In the genomic region with DNA sequence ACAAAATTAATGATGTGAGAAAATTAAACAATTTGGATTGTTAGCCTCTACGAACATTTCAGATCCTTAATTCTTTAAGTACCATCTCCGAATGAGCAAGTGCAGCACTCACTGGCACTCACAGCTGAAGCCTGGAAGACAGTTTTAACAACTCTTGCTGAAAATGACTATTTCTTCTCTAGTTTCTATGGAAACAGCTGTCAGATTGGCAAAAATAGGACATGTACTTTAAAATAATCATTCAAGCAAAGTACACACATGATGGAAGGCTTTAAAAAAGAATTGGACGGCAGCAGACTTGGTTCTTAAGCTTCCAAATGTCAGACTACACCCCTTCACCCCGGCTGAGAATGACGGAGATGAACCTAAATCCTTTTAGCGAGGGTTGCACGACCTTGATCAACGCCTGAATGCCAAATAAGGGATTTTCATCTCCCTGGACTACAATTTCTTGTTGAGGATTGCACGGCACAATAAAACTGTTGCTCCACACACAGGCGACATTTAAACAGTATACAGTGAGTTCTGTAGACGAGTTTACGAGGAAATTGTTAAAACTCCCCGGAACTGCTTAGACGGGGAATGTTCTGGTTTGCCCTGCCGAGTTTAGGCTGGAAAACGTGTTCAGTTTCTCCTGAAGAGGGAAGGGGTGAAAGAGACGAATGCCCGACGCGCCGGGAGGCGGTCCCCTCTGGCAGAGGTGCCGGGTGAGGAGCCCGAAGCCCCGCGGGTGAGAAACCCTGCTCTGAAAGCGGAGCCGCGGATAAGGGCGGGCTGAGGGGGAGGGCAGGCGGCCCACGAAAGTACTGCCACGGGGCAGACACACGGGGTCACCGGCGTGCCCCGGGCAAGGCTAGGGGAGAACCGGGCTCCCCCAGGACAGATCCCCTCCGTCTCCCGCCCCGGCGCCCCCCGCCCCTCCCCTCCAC, we compare ENCODE assay signal across 1 cellular context.
TF ChIP-seq lines count a peak whose summit lies in the region.

No MANE protein-coding gene starts in this region.

TF ChIP-seq in K562, 482 proteins besides CTCF, POLR2A, EP300 and RAD21 (continued from another document and continues in another):
- TF ChIP-seq, protein P1, sequence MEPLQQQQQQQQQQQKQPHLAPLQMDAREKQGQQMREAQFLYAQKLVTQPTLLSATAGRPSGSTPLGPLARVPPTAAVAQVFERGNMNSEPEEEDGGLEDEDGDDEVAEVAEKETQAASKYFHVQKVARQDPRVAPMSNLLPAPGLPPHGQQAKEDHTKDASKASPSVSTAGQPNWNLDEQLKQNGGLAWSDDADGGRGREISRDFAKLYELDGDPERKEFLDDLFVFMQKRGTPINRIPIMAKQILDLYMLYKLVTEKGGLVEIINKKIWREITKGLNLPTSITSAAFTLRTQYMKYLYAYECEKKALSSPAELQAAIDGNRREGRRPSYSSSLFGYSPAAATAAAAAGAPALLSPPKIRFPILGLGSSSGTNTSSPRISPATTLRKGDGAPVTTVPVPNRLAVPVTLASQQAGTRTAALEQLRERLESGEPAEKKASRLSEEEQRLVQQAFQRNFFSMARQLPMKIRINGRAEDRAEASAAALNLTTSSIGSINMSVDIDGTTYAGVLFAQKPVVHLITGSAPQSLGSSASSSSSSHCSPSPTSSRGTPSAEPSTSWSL (CRISPR knock-in tag; IDR thresholded peaks at IDR 0.05; ENCODE audit: borderline replicate concordance): no peak
- TF ChIP-seq ZEB2 (IDR thresholded peaks at IDR 0.05) (no peak), KLF10 (CRISPR knock-in tag; IDR thresholded peaks at IDR 0.05) (no peak), TRIM24 (IDR thresholded peaks at IDR 0.05) (no peak; a peak in 1 of 4 replicates), ZNF140 (CRISPR knock-in tag; IDR thresholded peaks at IDR 0.05) (no peak), PHF20 (IDR thresholded peaks at IDR 0.05; ENCODE audit: partially characterized antibody) (no peak), ZNF197 (CRISPR knock-in tag; IDR thresholded peaks at IDR 0.05; ENCODE audit: low read depth) (0 out of 2 replicates have a peak, but pooled peaks have one; percentile 2), NCOA2 (IDR thresholded peaks at IDR 0.05; ENCODE audit: partially characterized antibody in 2 of 2) (no peak), L3MBTL2 (IDR thresholded peaks at IDR 0.05) (peak; percentile 24; the same call in 1 of the 2 replicates), CHD1 (IDR thresholded peaks at IDR 0.05; ENCODE audit: low read length) (no peak), HDAC2 (IDR thresholded peaks at IDR 0.05) (no peak), JUN (IDR thresholded peaks at IDR 0.05; ENCODE audit: borderline replicate concordance, low read depth, low read length) (no peak; the same call in 1 of the 2 replicates), JUN (CRISPR knock-in tag; IDR thresholded peaks at IDR 0.05; ENCODE audit: borderline replicate concordance) (0 out of 2 replicates have a peak, but pooled peaks have one; percentile 20), ETV6 (IDR thresholded peaks at IDR 0.05; ENCODE audit: borderline replicate concordance in 1 of 2, low read depth in 2 of 2, low read length in 1 of 2) (no peak), ETV6 (CRISPR knock-in tag; IDR thresholded peaks at IDR 0.05; ENCODE audit: borderline replicate concordance) (no peak), ZNF12 (CRISPR knock-in tag; IDR thresholded peaks at IDR 0.05) (no peak), GTF2E2 (tag; IDR thresholded peaks at IDR 0.05) (peak; percentile 86; the same call in 1 of the 2 replicates), ZNF282 (CRISPR knock-in tag; IDR thresholded peaks at IDR 0.05) (no peak), NFYB (IDR thresholded peaks at IDR 0.05; ENCODE audit: extremely low read depth, insufficient read length) (no peak), ZBTB7A (IDR thresholded peaks at IDR 0.05; ENCODE audit: borderline replicate concordance, control insufficient read depth, low read depth, low read length) (0 out of 2 replicates have a peak, but pooled peaks have one; percentile 26), CHD2 (IDR thresholded peaks at IDR 0.05; ENCODE audit: low read depth, low read length) (no peak), ETV5 (CRISPR knock-in tag; IDR thresholded peaks at IDR 0.05; ENCODE audit: low read depth) (no peak), MAZ (CRISPR knock-in tag; conservative IDR thresholded peaks at IDR 0.05 in 1 of 2, IDR thresholded peaks at IDR 0.05 in 1 of 2) (peak in 1 of 2 experiments; percentile 29; a peak in 1 of 4 replicates), EP400 (IDR thresholded peaks at IDR 0.05) (peak; percentile 38), SPI1 (IDR thresholded peaks at IDR 0.05; ENCODE audit: borderline replicate concordance, low read depth, low read length) (no peak), MAFG (tag; conservative IDR thresholded peaks at IDR 0.05) (no peak)
- TF ChIP-seq, protein P2, sequence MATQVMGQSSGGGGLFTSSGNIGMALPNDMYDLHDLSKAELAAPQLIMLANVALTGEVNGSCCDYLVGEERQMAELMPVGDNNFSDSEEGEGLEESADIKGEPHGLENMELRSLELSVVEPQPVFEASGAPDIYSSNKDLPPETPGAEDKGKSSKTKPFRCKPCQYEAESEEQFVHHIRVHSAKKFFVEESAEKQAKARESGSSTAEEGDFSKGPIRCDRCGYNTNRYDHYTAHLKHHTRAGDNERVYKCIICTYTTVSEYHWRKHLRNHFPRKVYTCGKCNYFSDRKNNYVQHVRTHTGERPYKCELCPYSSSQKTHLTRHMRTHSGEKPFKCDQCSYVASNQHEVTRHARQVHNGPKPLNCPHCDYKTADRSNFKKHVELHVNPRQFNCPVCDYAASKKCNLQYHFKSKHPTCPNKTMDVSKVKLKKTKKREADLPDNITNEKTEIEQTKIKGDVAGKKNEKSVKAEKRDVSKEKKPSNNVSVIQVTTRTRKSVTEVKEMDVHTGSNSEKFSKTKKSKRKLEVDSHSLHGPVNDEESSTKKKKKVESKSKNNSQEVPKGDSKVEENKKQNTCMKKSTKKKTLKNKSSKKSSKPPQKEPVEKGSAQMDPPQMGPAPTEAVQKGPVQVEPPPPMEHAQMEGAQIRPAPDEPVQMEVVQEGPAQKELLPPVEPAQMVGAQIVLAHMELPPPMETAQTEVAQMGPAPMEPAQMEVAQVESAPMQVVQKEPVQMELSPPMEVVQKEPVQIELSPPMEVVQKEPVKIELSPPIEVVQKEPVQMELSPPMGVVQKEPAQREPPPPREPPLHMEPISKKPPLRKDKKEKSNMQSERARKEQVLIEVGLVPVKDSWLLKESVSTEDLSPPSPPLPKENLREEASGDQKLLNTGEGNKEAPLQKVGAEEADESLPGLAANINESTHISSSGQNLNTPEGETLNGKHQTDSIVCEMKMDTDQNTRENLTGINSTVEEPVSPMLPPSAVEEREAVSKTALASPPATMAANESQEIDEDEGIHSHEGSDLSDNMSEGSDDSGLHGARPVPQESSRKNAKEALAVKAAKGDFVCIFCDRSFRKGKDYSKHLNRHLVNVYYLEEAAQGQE (CRISPR knock-in tag; IDR thresholded peaks at IDR 0.05; ENCODE audit: low read depth): no peak
- TF ChIP-seq, protein P3, sequence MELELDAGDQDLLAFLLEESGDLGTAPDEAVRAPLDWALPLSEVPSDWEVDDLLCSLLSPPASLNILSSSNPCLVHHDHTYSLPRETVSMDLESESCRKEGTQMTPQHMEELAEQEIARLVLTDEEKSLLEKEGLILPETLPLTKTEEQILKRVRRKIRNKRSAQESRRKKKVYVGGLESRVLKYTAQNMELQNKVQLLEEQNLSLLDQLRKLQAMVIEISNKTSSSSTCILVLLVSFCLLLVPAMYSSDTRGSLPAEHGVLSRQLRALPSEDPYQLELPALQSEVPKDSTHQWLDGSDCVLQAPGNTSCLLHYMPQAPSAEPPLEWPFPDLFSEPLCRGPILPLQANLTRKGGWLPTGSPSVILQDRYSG (tag; conservative IDR thresholded peaks at IDR 0.05; ENCODE audit: low read depth): no peak
- TF ChIP-seq, protein P4, sequence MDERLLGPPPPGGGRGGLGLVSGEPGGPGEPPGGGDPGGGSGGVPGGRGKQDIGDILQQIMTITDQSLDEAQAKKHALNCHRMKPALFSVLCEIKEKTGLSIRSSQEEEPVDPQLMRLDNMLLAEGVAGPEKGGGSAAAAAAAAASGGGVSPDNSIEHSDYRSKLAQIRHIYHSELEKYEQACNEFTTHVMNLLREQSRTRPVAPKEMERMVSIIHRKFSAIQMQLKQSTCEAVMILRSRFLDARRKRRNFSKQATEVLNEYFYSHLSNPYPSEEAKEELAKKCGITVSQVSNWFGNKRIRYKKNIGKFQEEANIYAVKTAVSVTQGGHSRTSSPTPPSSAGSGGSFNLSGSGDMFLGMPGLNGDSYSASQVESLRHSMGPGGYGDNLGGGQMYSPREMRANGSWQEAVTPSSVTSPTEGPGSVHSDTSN (CRISPR knock-in tag; IDR thresholded peaks at IDR 0.05; ENCODE audit: low read depth): no peak
- TF ChIP-seq, protein P4 (tag; conservative IDR thresholded peaks at IDR 0.05; ENCODE audit: low read depth): no peak
- TF ChIP-seq, protein P5, sequence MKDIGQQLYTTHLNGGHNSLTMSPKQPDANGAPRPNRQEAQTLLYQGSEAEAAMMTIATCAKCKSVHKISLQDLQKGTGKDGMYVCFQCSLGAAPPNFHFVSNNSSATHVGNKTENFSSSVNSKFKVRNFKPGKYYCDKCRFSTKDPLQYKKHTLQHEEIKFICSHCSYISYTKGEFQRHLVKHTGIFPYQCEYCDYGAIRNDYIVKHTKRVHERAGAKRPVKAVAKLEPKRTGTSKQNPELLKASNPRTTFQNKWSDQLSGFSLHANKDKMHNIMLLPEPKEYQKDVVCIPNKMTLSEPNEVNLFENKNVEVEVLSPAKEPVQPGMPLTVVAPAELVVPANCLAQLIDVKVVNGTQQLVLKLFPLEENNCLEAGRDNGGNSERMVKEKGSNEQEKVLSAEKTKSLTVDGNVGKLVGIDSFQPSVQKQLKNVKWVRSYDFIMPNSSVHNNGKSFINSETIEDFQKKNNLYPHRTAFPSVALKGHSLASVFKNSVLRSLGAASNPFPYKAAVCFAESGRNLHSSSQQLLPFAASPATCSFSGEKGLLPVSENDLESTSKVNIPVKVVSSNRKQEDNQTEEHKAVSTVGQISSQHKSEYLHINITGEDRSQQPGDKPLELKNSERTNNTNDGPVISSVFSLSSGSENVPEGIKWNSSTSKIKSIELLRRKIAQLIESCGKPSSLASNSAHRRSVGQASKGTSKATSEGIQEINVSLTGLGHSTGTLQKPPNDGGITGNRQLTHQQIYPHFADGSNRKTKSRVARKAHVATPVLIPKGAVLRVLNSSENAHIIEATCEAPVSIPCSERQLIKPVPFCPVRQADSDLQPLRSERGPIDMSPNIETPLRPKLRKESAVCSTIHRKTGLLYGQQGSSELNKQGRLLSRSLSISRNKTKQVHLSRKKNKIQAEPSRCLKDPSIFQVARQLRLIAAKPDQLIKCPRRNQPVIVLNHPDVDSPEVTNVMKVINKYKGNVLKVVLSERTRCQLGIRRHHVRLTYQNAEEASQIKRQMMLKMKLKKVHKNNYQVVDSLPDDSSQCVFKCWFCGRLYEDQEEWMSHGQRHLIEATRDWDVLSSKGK (CRISPR knock-in tag; IDR thresholded peaks at IDR 0.05): no peak
- TF ChIP-seq, protein P6, sequence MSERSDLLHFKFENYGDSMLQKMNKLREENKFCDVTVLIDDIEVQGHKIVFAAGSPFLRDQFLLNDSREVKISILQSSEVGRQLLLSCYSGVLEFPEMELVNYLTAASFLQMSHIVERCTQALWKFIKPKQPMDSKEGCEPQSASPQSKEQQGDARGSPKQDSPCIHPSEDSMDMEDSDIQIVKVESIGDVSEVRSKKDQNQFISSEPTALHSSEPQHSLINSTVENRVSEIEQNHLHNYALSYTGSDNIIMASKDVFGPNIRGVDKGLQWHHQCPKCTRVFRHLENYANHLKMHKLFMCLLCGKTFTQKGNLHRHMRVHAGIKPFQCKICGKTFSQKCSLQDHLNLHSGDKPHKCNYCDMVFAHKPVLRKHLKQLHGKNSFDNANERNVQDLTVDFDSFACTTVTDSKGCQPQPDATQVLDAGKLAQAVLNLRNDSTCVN (CRISPR knock-in tag; IDR thresholded peaks at IDR 0.05): no peak
- TF ChIP-seq, protein P7, sequence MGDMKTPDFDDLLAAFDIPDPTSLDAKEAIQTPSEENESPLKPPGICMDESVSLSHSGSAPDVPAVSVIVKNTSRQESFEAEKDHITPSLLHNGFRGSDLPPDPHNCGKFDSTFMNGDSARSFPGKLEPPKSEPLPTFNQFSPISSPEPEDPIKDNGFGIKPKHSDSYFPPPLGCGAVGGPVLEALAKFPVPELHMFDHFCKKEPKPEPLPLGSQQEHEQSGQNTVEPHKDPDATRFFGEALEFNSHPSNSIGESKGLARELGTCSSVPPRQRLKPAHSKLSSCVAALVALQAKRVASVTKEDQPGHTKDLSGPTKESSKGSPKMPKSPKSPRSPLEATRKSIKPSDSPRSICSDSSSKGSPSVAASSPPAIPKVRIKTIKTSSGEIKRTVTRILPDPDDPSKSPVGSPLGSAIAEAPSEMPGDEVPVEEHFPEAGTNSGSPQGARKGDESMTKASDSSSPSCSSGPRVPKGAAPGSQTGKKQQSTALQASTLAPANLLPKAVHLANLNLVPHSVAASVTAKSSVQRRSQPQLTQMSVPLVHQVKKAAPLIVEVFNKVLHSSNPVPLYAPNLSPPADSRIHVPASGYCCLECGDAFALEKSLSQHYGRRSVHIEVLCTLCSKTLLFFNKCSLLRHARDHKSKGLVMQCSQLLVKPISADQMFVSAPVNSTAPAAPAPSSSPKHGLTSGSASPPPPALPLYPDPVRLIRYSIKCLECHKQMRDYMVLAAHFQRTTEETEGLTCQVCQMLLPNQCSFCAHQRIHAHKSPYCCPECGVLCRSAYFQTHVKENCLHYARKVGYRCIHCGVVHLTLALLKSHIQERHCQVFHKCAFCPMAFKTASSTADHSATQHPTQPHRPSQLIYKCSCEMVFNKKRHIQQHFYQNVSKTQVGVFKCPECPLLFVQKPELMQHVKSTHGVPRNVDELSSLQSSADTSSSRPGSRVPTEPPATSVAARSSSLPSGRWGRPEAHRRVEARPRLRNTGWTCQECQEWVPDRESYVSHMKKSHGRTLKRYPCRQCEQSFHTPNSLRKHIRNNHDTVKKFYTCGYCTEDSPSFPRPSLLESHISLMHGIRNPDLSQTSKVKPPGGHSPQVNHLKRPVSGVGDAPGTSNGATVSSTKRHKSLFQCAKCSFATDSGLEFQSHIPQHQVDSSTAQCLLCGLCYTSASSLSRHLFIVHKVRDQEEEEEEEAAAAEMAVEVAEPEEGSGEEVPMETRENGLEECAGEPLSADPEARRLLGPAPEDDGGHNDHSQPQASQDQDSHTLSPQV (IDR thresholded peaks at IDR 0.05): no peak
- TF ChIP-seq, protein P8, sequence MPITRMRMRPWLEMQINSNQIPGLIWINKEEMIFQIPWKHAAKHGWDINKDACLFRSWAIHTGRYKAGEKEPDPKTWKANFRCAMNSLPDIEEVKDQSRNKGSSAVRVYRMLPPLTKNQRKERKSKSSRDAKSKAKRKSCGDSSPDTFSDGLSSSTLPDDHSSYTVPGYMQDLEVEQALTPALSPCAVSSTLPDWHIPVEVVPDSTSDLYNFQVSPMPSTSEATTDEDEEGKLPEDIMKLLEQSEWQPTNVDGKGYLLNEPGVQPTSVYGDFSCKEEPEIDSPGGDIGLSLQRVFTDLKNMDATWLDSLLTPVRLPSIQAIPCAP (CRISPR knock-in tag; IDR thresholded peaks at IDR 0.05; ENCODE audit: borderline replicate concordance): no peak
